In genomic region chr5:134092875-134093274, GRCh38 we compare ENCODE assay signal across 10 cellular contexts. TPM values are rescaled to one million over a fixed set of nuclear protein-coding genes. Genes with fewer than 3 reads are reported as not detected.
DNase-seq lines count a peak whose midpoint lies in the region; ATAC-seq and TF ChIP-seq lines count a peak whose summit lies in the region.
"Had no signal": no experiment of that assay in that cellular context is flagged by ENCODE, and none has a peak within 500 bp of the region (broad histone marks: within the 10 kb centered on the region; RNA-seq: fewer than 3 reads in every experiment).

No MANE protein-coding gene starts in this region.

- no peaks in the 10 kb centered on the region for H3K36me3 Mint-ChIP-seq in CD4-positive, alpha-beta T cell (ENCODE audit: low read depth)

- peak; percentile 23 for ATAC-seq in CD4-positive, alpha-beta T cell (ENCODE audit: poor library complexity)

- H3K4me2 ChIP-seq in smooth muscle cell, result no peak overlapping the region

- no peaks in the 10 kb centered on the region for H3K27me3 ChIP-seq in CD4-positive, alpha-beta T cell (ENCODE audit: control insufficient read depth, insufficient read depth, low read length)
- no peaks in the 10 kb centered on the region for H3K27me3 ChIP-seq in WERI-Rb-1 (ENCODE audit: insufficient read depth, low read depth, severe bottlenecking)
- H3K27me3 ChIP-seq in kidney epithelial cell (ENCODE audit: control insufficient read depth, insufficient read depth, low read length), result peaks cover 2% of the 10 kb centered on the region
- no peaks in the 10 kb centered on the region for H3K27me3 ChIP-seq in smooth muscle cell (ENCODE audit: low read depth)
- H3K27me3 ChIP-seq: MG63 had no signal

- H3K4me3 ChIP-seq in HEK293 (ENCODE audit: low read depth, low read length) (no peak overlapping the region), WERI-Rb-1 (ENCODE audit: low read depth, low read length) (no peak overlapping the region), kidney epithelial cell (ENCODE audit: low read depth, low read length) (no peak overlapping the region), smooth muscle cell (no peak overlapping the region)
- H3K4me3 ChIP-seq: MG63 had no signal

- no peak overlapping the region for H2AFZ ChIP-seq in smooth muscle cell (ENCODE audit: low read depth)

- no peak for DNase-seq in CD4-positive, alpha-beta T cell
- DNase-seq in WERI-Rb-1 (peak; percentile 57), kidney epithelial cell (ENCODE audit: low read depth) (peak; percentile 66), GF-D8 (lab: John Stamatoyannopoulos, UW) (no peak), smooth muscle cell (lab: John Stamatoyannopoulos, UW; ENCODE audit: unreplicated experiment) (no peak), KBM-7 (no peak)
- DNase-seq: activated effector memory CD4-positive, alpha-beta T cell treated with Interleukin-2 at 50 U/mL for 16 hours; MG63; stimulated activated CD8-positive, alpha-beta memory T cell treated with anti-CD3 and anti-CD28 coated beads, Interleukin-4, amount 100 ng/mL, for 48 hours had no signal

- no peaks in the 10 kb centered on the region for H3K79me2 ChIP-seq in smooth muscle cell (ENCODE audit: low read depth)

- peak overlapping the region; percentile 62 for H3K4me3 Mint-ChIP-seq in CD4-positive, alpha-beta T cell

- no peak overlapping the region for H3K9ac ChIP-seq in smooth muscle cell (ENCODE audit: low read depth)

- H3K4me1 Mint-ChIP-seq in CD4-positive, alpha-beta T cell (ENCODE audit: low read depth), result peaks cover 84% of the 10 kb centered on the region

- H3K9me3 Mint-ChIP-seq in CD4-positive, alpha-beta T cell, result no peaks in the 10 kb centered on the region

- H3K27ac ChIP-seq in CD4-positive, alpha-beta T cell (ENCODE audit: low read depth, low read length), result no peak overlapping the region
- H3K27ac ChIP-seq in HEK293 (ENCODE audit: extremely low read depth, low read depth, low read length) (no peak overlapping the region), WERI-Rb-1 (no peak overlapping the region), smooth muscle cell (ENCODE audit: low read depth) (no peak overlapping the region)

- 88% methylated on average over 1 of the region's 1 CpG for WGBS in smooth muscle cell (ENCODE audit: low lambda C conversion rate)

- peak overlapping the region; percentile 95 for H3K27ac Mint-ChIP-seq in CD4-positive, alpha-beta T cell

- CTCF ChIA-PET in CD4-positive, alpha-beta T cell (lab: Charles Lee), result interaction anchor here (1.1 kb wide), 1 partner anchor 9 kb away, joined by 3 read pairs; no protein-coding TSS in a partner anchor
- CTCF ChIA-PET in HEK293 (lab: Yijun Ruan, JAX), result interaction anchor here (0.5 to 0.6 kb wide), 2 partner anchors 8 to 48 kb away, joined by 4 read pairs; no protein-coding TSS in a partner anchor

- H3K36me3 ChIP-seq in HEK293 (ENCODE audit: control insufficient read depth in 2 of 2, insufficient read depth in 1 of 2, low read length in 2 of 2) (no peaks in the 10 kb centered on the region), WERI-Rb-1 (no peaks in the 10 kb centered on the region), kidney epithelial cell (ENCODE audit: control insufficient read depth, insufficient read depth, low read length) (no peaks in the 10 kb centered on the region), smooth muscle cell (ENCODE audit: low read depth) (no peaks in the 10 kb centered on the region)
- H3K36me3 ChIP-seq: MG63 had no signal

- POLR2A ChIA-PET in CD4-positive, alpha-beta T cell (lab: Charles Lee), result interaction anchor here (1.3 kb wide), 1 partner anchor 53 kb away, joined by 3 read pairs; no protein-coding TSS in a partner anchor
- POLR2A ChIA-PET in HEK293 (lab: Yijun Ruan, JAX), result interaction anchor here (0.9 kb wide), 1 partner anchor 21 kb away, joined by 3 read pairs; no protein-coding TSS in a partner anchor

- peaks cover 6% of the 10 kb centered on the region for H3F3A ChIP-seq in smooth muscle cell (ENCODE audit: low read depth)

- H3K9me3 ChIP-seq in CD4-positive, alpha-beta T cell (ENCODE audit: control insufficient read depth, low read length), result no peaks in the 10 kb centered on the region
- H3K9me3 ChIP-seq in HEK293 (ENCODE audit: control insufficient read depth, insufficient read depth, low read depth, low read length) (no peaks in the 10 kb centered on the region), WERI-Rb-1 (ENCODE audit: severe bottlenecking) (no peaks in the 10 kb centered on the region), smooth muscle cell (replicated peaks; ENCODE audit: low read depth) (no peaks in the 10 kb centered on the region)
- H3K9me3 ChIP-seq: MG63 had no signal

- in situ Hi-C loops in KBM-7 (cut with MboI; ENCODE audit: low pct_unique_long_range_greater_than_20kb, low sequenced_read_pairs), result no loop called here

- intact Hi-C loops in CD4-positive, alpha-beta T cell (cut with DNase I, micrococcal nuclease), result no loop called here

- no peaks in the 10 kb centered on the region for H3K27me3 Mint-ChIP-seq in CD4-positive, alpha-beta T cell

- TF ChIP-seq CTCF in CD4-positive, alpha-beta T cell (IDR thresholded peaks at IDR 0.05), result no peak
- TF ChIP-seq CTCF in HEK293 (tag by site-specific recombination; IDR thresholded peaks at IDR 0.05), result no peak
- TF ChIP-seq CTCF in WERI-Rb-1 (IDR thresholded peaks at IDR 0.05; ENCODE audit: low read depth, low read length), result no peak
- no peak for TF ChIP-seq CTCF in kidney epithelial cell (IDR thresholded peaks at IDR 0.05; ENCODE audit: insufficient read depth, low read length, poor library complexity, severe bottlenecking)
- no peak for TF ChIP-seq CTCF in smooth muscle cell (IDR thresholded peaks at IDR 0.05; ENCODE audit: borderline replicate concordance, insufficient read depth, poor library complexity, severe bottlenecking)

- no peaks in the 10 kb centered on the region; the same call in 1 of the 2 replicates for H3K4me1 ChIP-seq in HEK293 (ENCODE audit: control insufficient read depth, insufficient read depth, low read length)
- peaks cover 9% of the 10 kb centered on the region for H3K4me1 ChIP-seq in smooth muscle cell (ENCODE audit: low read depth)

- no peaks in the 10 kb centered on the region for H4K20me1 ChIP-seq in smooth muscle cell (ENCODE audit: low read depth)

TF ChIP-seq in HEK293, 187 proteins besides CTCF, POLR2A, EP300 and RAD21:
- peak; percentile 71 for TF ChIP-seq ZBTB44 (tag by site-specific recombination; IDR thresholded peaks at IDR 0.05)
- no peak for TF ChIP-seq ZNF19 (tag by site-specific recombination; IDR thresholded peaks at IDR 0.05; ENCODE audit: low read depth)

RNA-seq across cellular contexts. Expression of gene TCF7, which starts 21.6 kb away (rescaled TPM):
- 100 to 1,000 TPM; 480 to 493 TPM for total RNA-seq in CD4-positive, alpha-beta T cell
- total RNA-seq in kidney epithelial cell, result 3.6 and 4.8 TPM in 2 replicates
- 1.8 and 3.2 TPM in 2 replicates for total RNA-seq in smooth muscle cell
- polyA plus RNA-seq in smooth muscle cell, result 3.4 and 10.8 TPM in 2 replicates

Comparison
In these comparisons a context has a peak if more than half of its experiments do, and no peak if none do; other contexts are left out.
1. DNase-seq: peak in WERI-Rb-1 (single experiment) and kidney epithelial cell (single experiment); none in CD4-positive, alpha-beta T cell (0 of 10), GF-D8 (single experiment), smooth muscle cell (single experiment) and KBM-7 (single experiment).
2. RNA of gene TCF7, which starts 21.6 kb away (total RNA-seq): 480 to 493 TPM in CD4-positive, alpha-beta T cell; 3.6 to 4.8 TPM in kidney epithelial cell and 1.8 to 3.2 TPM in smooth muscle cell; every median in the first group is over 10 times any median in the second.